Comparison of ENCODE assay signal across 12 cellular contexts in genomic region chr18:47549141-47549540, GRCh38.
"Had no signal": no experiment of that assay in that cellular context is flagged by ENCODE, and none has a peak within 500 bp of the region (broad histone marks: within the 10 kb centered on the region; RNA-seq: fewer than 3 reads in every experiment).

No MANE protein-coding gene starts in this region.

- DNase-seq: activated CD4-positive, alpha-beta T cell treated with anti-CD3 and anti-CD28 coated beads, Interleukin-2, amount 10 ng/mL, durations not matched to agents 24 days and 14 days; activated CD4-positive, CD25-positive, alpha-beta regulatory T cell; activated CD8-positive, alpha-beta memory T cell treated with anti-CD3 and anti-CD28 coated beads, Interleukin-2, amount 50 U/mL, for 4 hours; activated CD8-positive, alpha-beta T cell treated with anti-CD3 and anti-CD28 coated beads, Interleukin-2, amount 10 ng/mL, durations not matched to agents 7 days and 5 days; activated gamma-delta T cell; activated T-cell treated with anti-CD3 and anti-CD28 coated beads, Interleukin-2, amount 50 U/mL, for 48 hours; kidney glomerular epithelial cell; lower lobe of right lung; right lobe of liver; stimulated activated naive CD8-positive, alpha-beta T cell treated with anti-CD3 and anti-CD28 coated beads, Interleukin-15, Interleukin-2, amounts not matched to agents 100 U/mL and 50 U/mL, for 24 hours had no signal

- ATAC-seq: activated CD8-positive, alpha-beta T cell treated with anti-CD3 and anti-CD28 coated beads, Interleukin-2, amount 10 ng/mL, durations not matched to agents 7 days and 5 days; activated naive CD4-positive, alpha-beta T cell treated with anti-CD3 and anti-CD28 coated beads, Interleukin-2, amount 50 U/mL, for 72 hours; esophagus mucosa; lower lobe of right lung; right lobe of liver; stimulated activated naive CD8-positive, alpha-beta T cell treated with anti-CD3 and anti-CD28 coated beads, Interleukin-15, Interleukin-2, amounts not matched to agents 100 U/mL and 50 U/mL, for 24 hours had no signal
